25 cellular contexts compared by ENCODE assay signal in genomic region chr12:51001799-51002198, GRCh38. TPM values are rescaled to one million over a fixed set of nuclear protein-coding genes. Genes with fewer than 3 reads are reported as not detected.
"Had no signal": no experiment of that assay in that cellular context is flagged by ENCODE, and none has a peak within 500 bp of the region (broad histone marks: within the 10 kb centered on the region; RNA-seq: fewer than 3 reads in every experiment).

No MANE protein-coding gene starts in this region.

- H3K27ac ChIP-seq: RWPE1 had no signal

- H3K27me3 ChIP-seq: MG63 had no signal

- H3K9me3 ChIP-seq: MG63, SK-N-SH had no signal

- H3K9ac ChIP-seq: SK-N-SH had no signal

- DNase-seq: IMR-90, Karpas-422, MG63, NCI-H1092, NCI-H1105 treated with DMSO at 0.1 percent for 48 hours, NCI-H1417 treated with DMSO at 0.1 percent for 48 hours, NCI-H146, NCI-H1694 treated with DMSO at 0.1 percent for 48 hours, NCI-H1930, NCI-H2081, NCI-H2171, NCI-H226, NCI-H446, NCI-H510A, NCI-H524 treated with DMSO at 0.1 percent for 48 hours, NCI-H69, NCI-H774, SHP77, SK-N-SH, SW 1271 had no signal

- ATAC-seq: HepG2, Panc1 had no signal

- H3K4me2 ChIP-seq: SK-N-SH had no signal

- FAIRE-seq: HepG2 had no signal

- H3K9me2 ChIP-seq: SK-N-SH had no signal

- H3K4me3 ChIP-seq: MG63 had no signal

RNA-seq across cellular contexts. Expression of gene HIGD1C, which starts 49.5 kb away (rescaled TPM):
- total RNA-seq: HepG2, HT1080, IMR-90, SK-MEL-5 had no signal
- polyA plus RNA-seq: HepG2, IMR-90, SK-N-SH had no signal
